In genomic region chr10:71629131-71629530, GRCh38 we compare ENCODE assay signal across 21 cellular contexts.
DNase-seq lines count a peak whose midpoint lies in the region; ATAC-seq and TF ChIP-seq lines count a peak whose summit lies in the region.
"Had no signal": no experiment of that assay in that cellular context is flagged by ENCODE, and none has a peak within 500 bp of the region (broad histone marks: within the 10 kb centered on the region; RNA-seq: fewer than 3 reads in every experiment).

No MANE protein-coding gene starts in this region.

- H3K9me3 ChIP-seq in MG63: no peaks in the 10 kb centered on the region
- H3K9me3 ChIP-seq: Peyer's patch had no signal

- in situ Hi-C loops in GM13977 (cut with MboI; ENCODE audit: low pct_unique_long_range_greater_than_20kb, low sequenced_read_pairs, unreplicated experiment): no loop called here

- no peak for DNase-seq in activated naive CD4-positive, alpha-beta T cell treated with anti-CD3 and anti-CD28 coated beads, Interleukin-2, amount 50 U/mL, for 72 hours (ENCODE audit: low spot score in 2 of 2)
- DNase-seq in effector CD4-positive, alpha-beta T cell: no peak
- DNase-seq in activated CD4-positive, alpha-beta T cell treated with anti-CD3 and anti-CD28 coated beads for 4 hours: no peak
- no peak for DNase-seq in GM13977 (ENCODE audit: low spot score)
- no peak for DNase-seq in MG63
- DNase-seq: ACHN; C1 segment of cervical spinal cord; CD8-positive, alpha-beta T cell; DMS153; Karpas-422; NCI-H1048; NCI-H1436; NCI-H187 treated with DMSO at 0.1 percent for 48 hours; NCI-H510A; NCI-H748 treated with DMSO at 0.1 percent for 48 hours; Peyer's patch had no signal

- H3K4me3 ChIP-seq in MG63: no peak overlapping the region
- H3K4me3 ChIP-seq: Peyer's patch had no signal

- no peak for ATAC-seq in activated naive CD4-positive, alpha-beta T cell treated with anti-CD3 and anti-CD28 coated beads, Interleukin-2, amount 50 U/mL, for 72 hours
- ATAC-seq: CD8-positive, alpha-beta T cell; SK-N-SH treated with all-trans-retinoic acid at 6 μM for 48 hours had no signal

- TF ChIP-seq CTCF in brain (conservative IDR thresholded peaks at IDR 0.05) (no peak), nephron (IDR thresholded peaks at IDR 0.05; ENCODE audit: unreplicated experiment in 3 of 3) (no peak), GM13977 (IDR thresholded peaks at IDR 0.05; ENCODE audit: extremely low read depth, insufficient read depth, missing control alignments) (no peak)

- no peaks in the 10 kb centered on the region for H3K9me3 Mint-ChIP-seq in activated naive CD4-positive, alpha-beta T cell treated with anti-CD3 and anti-CD28 coated beads, Interleukin-2, amount 50 U/mL, for 24 hours
- H3K9me3 Mint-ChIP-seq in activated naive CD4-positive, alpha-beta T cell treated with anti-CD3 and anti-CD28 coated beads, Interleukin-2, amount 50 U/mL, for 72 hours: no peaks in the 10 kb centered on the region
- H3K9me3 Mint-ChIP-seq in brain (peaks cover 0 to 2% (median 0%) of the 10 kb centered on the region in 5 experiments), nephron (no peaks in the 10 kb centered on the region)
- H3K9me3 Mint-ChIP-seq: CD8-positive, alpha-beta T cell; IgD-negative memory B cell had no signal

- H3K4me3 Mint-ChIP-seq in activated naive CD4-positive, alpha-beta T cell treated with anti-CD3 and anti-CD28 coated beads, Interleukin-2, amount 50 U/mL, for 24 hours: no peak overlapping the region
- H3K4me3 Mint-ChIP-seq in brain: peak overlapping the region in 1 of 5 experiments; percentile 58
- no peak overlapping the region for H3K4me3 Mint-ChIP-seq in nephron
- H3K4me3 Mint-ChIP-seq: CD8-positive, alpha-beta T cell had no signal

- H3K27ac Mint-ChIP-seq in activated naive CD4-positive, alpha-beta T cell treated with anti-CD3 and anti-CD28 coated beads, Interleukin-2, amount 50 U/mL, for 24 hours: peak overlapping the region; percentile 46
- H3K27ac Mint-ChIP-seq in activated naive CD4-positive, alpha-beta T cell treated with anti-CD3 and anti-CD28 coated beads, Interleukin-2, amount 50 U/mL, for 72 hours: no peak overlapping the region
- H3K27ac Mint-ChIP-seq in brain: peak overlapping the region in 3 of 5 experiments; percentile 5 to 57 (median 15)
- peak overlapping the region in 2 of 3 experiments; percentile 9 to 42 for H3K27ac Mint-ChIP-seq in nephron
- H3K27ac Mint-ChIP-seq: CD8-positive, alpha-beta T cell had no signal

- no peaks in the 10 kb centered on the region for H3K27me3 Mint-ChIP-seq in activated naive CD4-positive, alpha-beta T cell treated with anti-CD3 and anti-CD28 coated beads, Interleukin-2, amount 50 U/mL, for 24 hours
- H3K27me3 Mint-ChIP-seq in brain: peaks cover 3% of the 10 kb centered on the region
- H3K27me3 Mint-ChIP-seq in nephron (ENCODE audit: low read depth): peaks cover 33% of the 10 kb centered on the region

- H3K36me3 ChIP-seq in MG63: no peaks in the 10 kb centered on the region
- H3K36me3 ChIP-seq: Peyer's patch had no signal

- H3K36me3 Mint-ChIP-seq in activated naive CD4-positive, alpha-beta T cell treated with anti-CD3 and anti-CD28 coated beads, Interleukin-2, amount 50 U/mL, for 24 hours: no peaks in the 10 kb centered on the region
- no peaks in the 10 kb centered on the region for H3K36me3 Mint-ChIP-seq in activated naive CD4-positive, alpha-beta T cell treated with anti-CD3 and anti-CD28 coated beads, Interleukin-2, amount 50 U/mL, for 72 hours
- H3K36me3 Mint-ChIP-seq in brain (no peaks in the 10 kb centered on the region), nephron (ENCODE audit: low read depth) (no peaks in the 10 kb centered on the region)
- H3K36me3 Mint-ChIP-seq: CD8-positive, alpha-beta T cell; IgD-negative memory B cell had no signal

- no peaks in the 10 kb centered on the region for H3K27me3 ChIP-seq in MG63
- H3K27me3 ChIP-seq: Peyer's patch had no signal

- H3K4me1 Mint-ChIP-seq in activated naive CD4-positive, alpha-beta T cell treated with anti-CD3 and anti-CD28 coated beads, Interleukin-2, amount 50 U/mL, for 24 hours: no peaks in the 10 kb centered on the region
- H3K4me1 Mint-ChIP-seq in brain (peaks cover 93% of the 10 kb centered on the region), nephron (peaks cover 43% of the 10 kb centered on the region)

Comparison
In these comparisons a context has a peak if more than half of its experiments do, and no peak if none do; other contexts are left out.
1. H3K27ac Mint-ChIP-seq: peak in activated naive CD4-positive, alpha-beta T cell treated with anti-CD3 and anti-CD28 coated beads, Interleukin-2, amount 50 U/mL, for 24 hours (single experiment), brain (3 of 5) and nephron (2 of 3); none in activated naive CD4-positive, alpha-beta T cell treated with anti-CD3 and anti-CD28 coated beads, Interleukin-2, amount 50 U/mL, for 72 hours (0 of 2).